In the genomic region with DNA sequence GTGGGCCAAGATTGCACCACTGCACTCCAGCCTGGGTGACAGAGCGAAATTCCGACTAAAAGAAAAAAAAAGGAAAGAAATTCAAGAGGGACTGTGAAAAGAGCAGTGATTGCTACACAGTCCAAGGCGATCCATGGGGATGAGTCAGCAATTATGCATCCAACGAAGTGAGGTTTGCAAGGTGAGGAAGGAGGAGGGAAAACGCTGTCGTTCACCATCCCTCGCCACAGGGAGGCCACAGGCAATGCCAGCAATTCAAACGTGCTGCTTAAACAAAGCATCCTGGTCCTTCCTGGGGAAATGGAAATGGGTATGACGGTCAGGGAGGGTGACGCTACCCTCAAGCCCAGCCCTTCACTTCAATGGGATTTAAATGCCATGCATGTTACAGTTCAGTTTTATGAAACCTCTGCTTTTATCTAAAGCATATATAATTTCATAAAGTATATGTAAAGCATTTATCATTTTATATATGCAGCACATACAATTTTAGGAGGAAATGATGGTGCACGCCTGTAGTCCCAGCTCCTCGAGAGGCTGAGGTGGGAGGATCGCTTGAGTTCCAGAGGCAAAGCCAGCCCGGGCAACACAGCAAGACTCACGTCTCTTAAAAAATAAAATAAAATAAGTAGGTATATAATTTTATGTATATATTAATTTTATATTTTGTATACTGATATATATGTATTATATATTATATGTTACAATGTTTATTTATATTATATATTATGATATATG, we compare ENCODE assay signal across 12 cellular contexts.
DNase-seq lines count a peak whose midpoint lies in the region; ATAC-seq lines count a peak whose summit lies in the region.
"Had no signal": no experiment of that assay in that cellular context is flagged by ENCODE, and none has a peak within 500 bp of the region (broad histone marks: within the 10 kb centered on the region; RNA-seq: fewer than 3 reads in every experiment).

No MANE protein-coding gene starts in this region.

- H3K4me1 ChIP-seq in NT2/D1 (ENCODE audit: insufficient read depth, insufficient read length) = peaks cover 5% of the 10 kb centered on the region
- H3K4me1 ChIP-seq: SJCRH30 had no signal

- H3K27ac ChIP-seq in epithelial cell of prostate = peak overlapping the region; percentile 46
- H3K27ac ChIP-seq: SJCRH30, suprapubic skin had no signal

- no peak for ATAC-seq in GM19463 (IDR thresholded peaks at IDR 0.05; ENCODE audit: unreplicated experiment)
- ATAC-seq: natural killer cell treated with Interleukin-12 subunit alpha and Interleukin-12 subunit beta and Interleukin-15 and Interleukin-18, amount 100 ng/mL, for 72 hours had no signal

- no peak overlapping the region for H3K9ac ChIP-seq in NT2/D1 (ENCODE audit: insufficient read length, low read depth)

- peaks cover 17% of the 10 kb centered on the region for H3K9me3 ChIP-seq in NT2/D1 (ENCODE audit: insufficient read depth, low read length)
- H3K9me3 ChIP-seq: suprapubic skin had no signal

- no peaks in the 10 kb centered on the region for H3K36me3 ChIP-seq in NT2/D1 (ENCODE audit: insufficient read depth, insufficient read length, low read length)
- H3K36me3 ChIP-seq: suprapubic skin had no signal

- H3K27me3 ChIP-seq in NT2/D1 (ENCODE audit: insufficient read depth, insufficient read length) = no peaks in the 10 kb centered on the region
- H3K27me3 ChIP-seq: SJCRH30, suprapubic skin had no signal

- H3K4me3 ChIP-seq in NT2/D1 (ENCODE audit: insufficient read length, low read depth) = no peak overlapping the region
- H3K4me3 ChIP-seq: SJCRH30, suprapubic skin had no signal

- DNase-seq in EL = peak; percentile 94
- peak; percentile 95 for DNase-seq in NT2/D1 (ENCODE audit: low read depth, low spot score)
- peak; percentile 67 for DNase-seq in epithelial cell of prostate (ENCODE audit: low read depth, low spot score)
- DNase-seq in mucosa of gallbladder (ENCODE audit: low spot score) = peak; percentile 64
- DNase-seq in COLO668 (lab: John Stamatoyannopoulos, UW; ENCODE audit: unreplicated experiment) = no peak
- DNase-seq in germinal center (ENCODE audit: low spot score) = no peak
- no peak for DNase-seq in GM19240 (ENCODE audit: insufficient read length, low spot score)
- DNase-seq: SJCRH30; stimulated activated CD4-positive, alpha-beta T cell treated with anti-CD3 and anti-CD28 coated beads, Interleukin-2, amount 100 ng/mL, for 48 hours had no signal

Comparison
In these comparisons a context has a peak if more than half of its experiments do, and no peak if none do; other contexts are left out.
1. DNase-seq: peak in EL (single experiment), NT2/D1 (single experiment), epithelial cell of prostate (single experiment) and mucosa of gallbladder (single experiment); none in COLO668 (single experiment), germinal center (single experiment) and GM19240 (single experiment).